10 cellular contexts compared by ENCODE assay signal in the genomic region with DNA sequence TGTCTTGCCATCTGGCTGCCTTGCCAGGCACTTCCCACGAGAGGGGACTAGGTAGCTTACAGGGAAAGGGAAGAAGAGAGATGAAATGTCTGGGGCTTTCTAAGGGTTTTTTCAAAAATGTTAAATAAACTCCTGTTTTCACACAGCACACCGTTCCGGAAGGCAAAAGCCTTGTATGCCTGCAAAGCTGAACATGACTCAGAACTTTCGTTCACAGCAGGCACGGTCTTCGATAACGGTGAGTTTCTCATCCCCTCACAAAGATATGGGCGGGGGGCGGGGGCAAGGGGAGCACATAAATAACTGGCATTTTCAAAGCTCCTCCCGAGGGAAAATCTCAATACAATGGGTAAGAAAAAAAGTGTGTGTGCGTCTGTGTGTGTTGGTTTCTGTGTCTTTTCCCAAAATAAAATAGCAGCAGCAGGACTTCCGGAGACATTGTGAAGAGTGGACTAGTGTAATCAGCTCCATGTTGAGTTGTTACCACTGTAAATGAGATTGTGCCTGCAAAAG.
DNase-seq lines count a peak whose midpoint lies in the region; ATAC-seq lines count a peak whose summit lies in the region.
"Had no signal": no experiment of that assay in that cellular context is flagged by ENCODE, and none has a peak within 500 bp of the region (broad histone marks: within the 10 kb centered on the region; RNA-seq: fewer than 3 reads in every experiment).

No MANE protein-coding gene starts in this region.

- no peaks in the 10 kb centered on the region for H3K36me3 ChIP-seq in mesodermal cell (ENCODE audit: control insufficient read depth, insufficient read depth, low read length)

- CTCF ChIA-PET in activated CD4-positive, alpha-beta T cell treated with anti-CD3 and anti-CD28 coated beads, Interleukin-2, amount 10 ng/mL, durations not matched to agents 7 days and 5 days (lab: Charles Lee), result interaction anchor here (0.9 to 1.0 kb wide), 3 partner anchors 13 to 31 kb away, joined by 3 to 5 read pairs (median 3); no protein-coding TSS in a partner anchor

- H3K9me3 ChIP-seq in mesodermal cell (ENCODE audit: control insufficient read depth, low read length), result no peaks in the 10 kb centered on the region
- H3K9me3 ChIP-seq: A549 had no signal

- H3K27ac Mint-ChIP-seq in activated CD4-positive, alpha-beta T cell treated with anti-CD3 and anti-CD28 coated beads, Interleukin-2, amount 10 ng/mL, durations not matched to agents 7 days and 5 days, result no peak overlapping the region
- peak overlapping the region in 1 of 3 donors; percentile 57 for H3K27ac Mint-ChIP-seq in IgD-negative memory B cell

- peaks cover 9% of the 10 kb centered on the region for H3K36me3 Mint-ChIP-seq in activated CD4-positive, alpha-beta T cell treated with anti-CD3 and anti-CD28 coated beads, Interleukin-2, amount 10 ng/mL, durations not matched to agents 7 days and 5 days (ENCODE audit: low read depth)
- peaks cover 7% of the 10 kb centered on the region for H3K36me3 Mint-ChIP-seq in IgD-negative memory B cell
- H3K36me3 Mint-ChIP-seq: mesothelial cell of epicardium had no signal

- H3K4me1 ChIP-seq in mesodermal cell (ENCODE audit: control insufficient read depth, insufficient read depth, low read length, poor library complexity, severe bottlenecking), result peaks cover 12% of the 10 kb centered on the region

- H3K4me1 Mint-ChIP-seq in activated CD4-positive, alpha-beta T cell treated with anti-CD3 and anti-CD28 coated beads, Interleukin-2, amount 10 ng/mL, durations not matched to agents 7 days and 5 days, result peaks cover 19% of the 10 kb centered on the region
- peaks cover 4 to 27% (median 27%) of the 10 kb centered on the region in 3 donors for H3K4me1 Mint-ChIP-seq in IgD-negative memory B cell

- WGBS in mesodermal cell (ENCODE audit: insufficient coverage in 2 of 2), 2 experiments, result 61 to 65% methylated on average over 9 to 11 of the region's 12 CpGs

- no peak overlapping the region for H3K4me3 Mint-ChIP-seq in activated CD4-positive, alpha-beta T cell treated with anti-CD3 and anti-CD28 coated beads, Interleukin-2, amount 10 ng/mL, durations not matched to agents 7 days and 5 days
- peak overlapping the region in 3 of 4 donors; percentile 49 to 76 (median 51) for H3K4me3 Mint-ChIP-seq in IgD-negative memory B cell
- H3K4me3 Mint-ChIP-seq: mesothelial cell of epicardium had no signal

- no peaks in the 10 kb centered on the region for H3K27me3 Mint-ChIP-seq in activated CD4-positive, alpha-beta T cell treated with anti-CD3 and anti-CD28 coated beads, Interleukin-2, amount 10 ng/mL, durations not matched to agents 7 days and 5 days
- peaks cover 4% of the 10 kb centered on the region for H3K27me3 Mint-ChIP-seq in IgD-negative memory B cell

- H3K9me3 Mint-ChIP-seq in activated CD4-positive, alpha-beta T cell treated with anti-CD3 and anti-CD28 coated beads, Interleukin-2, amount 10 ng/mL, durations not matched to agents 7 days and 5 days, result peaks cover 2% of the 10 kb centered on the region
- peaks cover 0 to 2% (median 0%) of the 10 kb centered on the region in 3 donors for H3K9me3 Mint-ChIP-seq in IgD-negative memory B cell
- H3K9me3 Mint-ChIP-seq: mesothelial cell of epicardium had no signal

- ATAC-seq in GM21723 (IDR thresholded peaks at IDR 0.05; ENCODE audit: unreplicated experiment), result peak; percentile 67
- ATAC-seq: A549 had no signal

- peak; percentile 11 for DNase-seq in activated CD4-positive, alpha-beta T cell treated with anti-CD3 and anti-CD28 coated beads for 48 hours
- no peak for DNase-seq in activated CD4-positive, alpha-beta T cell treated with anti-CD3 and anti-CD28 coated beads, Interleukin-2, amount 10 ng/mL, durations not matched to agents 7 days and 5 days
- DNase-seq in effector CD8-positive, alpha-beta T cell (lab: John Stamatoyannopoulos, UW), result no peak
- no peak for DNase-seq in mucosa of gallbladder (ENCODE audit: low spot score)
- DNase-seq in NCI-H526 treated with DMSO at 0.1 percent for 48 hours (lab: John Stamatoyannopoulos, UW), result no peak

- peak overlapping the region; percentile 42 for H3K27ac ChIP-seq in mesodermal cell (ENCODE audit: low read depth, low read length, severe bottlenecking)

- no peak overlapping the region for H3K4me3 ChIP-seq in mesodermal cell (ENCODE audit: extremely low read depth, insufficient read depth, low read length, poor library complexity, severe bottlenecking)
- H3K4me3 ChIP-seq: A549 had no signal

- POLR2A ChIA-PET in activated CD4-positive, alpha-beta T cell treated with anti-CD3 and anti-CD28 coated beads, Interleukin-2, amount 10 ng/mL, durations not matched to agents 7 days and 5 days (lab: Charles Lee), result no interaction called here
